Comparison of ENCODE assay signal across 16 cellular contexts in genomic region chr2:228542277-228542676, GRCh38.
DNase-seq lines count a peak whose midpoint lies in the region; ATAC-seq, FAIRE-seq and TF ChIP-seq lines count a peak whose summit lies in the region.
"Had no signal": no experiment of that assay in that cellular context is flagged by ENCODE, and none has a peak within 500 bp of the region (broad histone marks: within the 10 kb centered on the region; RNA-seq: fewer than 3 reads in every experiment).

No MANE protein-coding gene starts in this region.

- no peak overlapping the region for H3K9ac ChIP-seq in HCT116 (ENCODE audit: low read length)
- H3K9ac ChIP-seq in PC-3 (ENCODE audit: low read length) = no peak overlapping the region

- no peak for TF ChIP-seq CTCF in HCT116 (IDR thresholded peaks at IDR 0.05 in 2 of 3, conservative IDR thresholded peaks at IDR 0.05 in 1 of 3; ENCODE audit: borderline replicate concordance in 1 of 3, insufficient read depth in 1 of 3, low read depth in 2 of 3, low read length in 2 of 3)
- no peak for TF ChIP-seq CTCF in PC-3 (conservative IDR thresholded peaks at IDR 0.05; ENCODE audit: low read depth, low read length)
- no peak for TF ChIP-seq CTCF in bronchial epithelial cell (IDR thresholded peaks at IDR 0.05; ENCODE audit: insufficient read depth, low read length, severe bottlenecking)

- no peak for TF ChIP-seq POLR2A in HCT116 (IDR thresholded peaks at IDR 0.05; ENCODE audit: borderline replicate concordance, extremely low read depth, insufficient read depth, insufficient read length)

- H3K36me3 ChIP-seq in HCT116 (ENCODE audit: control insufficient read depth in 1 of 2, insufficient read depth in 2 of 2, low read length in 2 of 2) (no peaks in the 10 kb centered on the region), PC-3 (ENCODE audit: low read depth, low read length) (no peaks in the 10 kb centered on the region), bronchial epithelial cell (ENCODE audit: control insufficient read depth, insufficient read depth, low read length) (no peaks in the 10 kb centered on the region)
- H3K36me3 ChIP-seq: BE2C, HAP-1 had no signal

- DNase-seq in HCT116 (ENCODE audit: low read depth, low spot score) (no peak), PC-3 (no peak), bronchial epithelial cell (ENCODE audit: low read depth) (no peak), urothelium cell line (ENCODE audit: low spot score) (no peak), Right ventricle myocardium superior (no peak)
- DNase-seq: BE2C; Caco-2; CD8-positive, alpha-beta T cell; DND-41; GDM1 had no signal

- H3K4me2 ChIP-seq in HCT116 (ENCODE audit: low read length) = peak overlapping the region; percentile 28; the same call in 1 of the 2 replicates
- peak overlapping the region; percentile 51 for H3K4me2 ChIP-seq in PC-3 (ENCODE audit: low read length)
- H3K4me2 ChIP-seq: A549 had no signal

- TF ChIP-seq RAD21 in HCT116 (IDR thresholded peaks at IDR 0.05; ENCODE audit: low read depth) = no peak

- no peaks in the 10 kb centered on the region for H3F3A ChIP-seq in PC-3 (ENCODE audit: low read length, unreplicated experiment)

- H3K4me1 ChIP-seq in HCT116 (ENCODE audit: control insufficient read depth in 1 of 2, insufficient read depth in 2 of 2, low read length in 2 of 2) = peaks cover 0 to 17% of the 10 kb centered on the region in 2 experiments; a peak in 1 of 4 replicates
- H3K4me1 ChIP-seq in PC-3 (ENCODE audit: insufficient read depth, low read length) = peaks cover 36% of the 10 kb centered on the region
- H3K4me1 ChIP-seq: A549, BE2C, Caco-2, HAP-1 had no signal

- H3K9me3 ChIP-seq in HCT116 (ENCODE audit: control insufficient read depth in 1 of 2, insufficient read depth in 1 of 2, low read depth in 1 of 2, low read length in 2 of 2) (peaks cover 0 to 4% of the 10 kb centered on the region in 2 experiments; a peak in 1 of 4 replicates), PC-3 (ENCODE audit: low read length) (peaks cover 14% of the 10 kb centered on the region; the same call in 1 of the 2 replicates)
- H3K9me3 ChIP-seq: A549, BE2C, Caco-2, HAP-1 had no signal

- FAIRE-seq in bronchial epithelial cell (lab: Jason Lieb, UNC) (peak; percentile 36), urothelium cell line (lab: Jason Lieb, UNC) (peak; percentile 86)
- FAIRE-seq: A549, GM12892, H1 had no signal

- H2AFZ ChIP-seq in HCT116 (ENCODE audit: low read depth, low read length, poor library complexity, severe bottlenecking) (no peak overlapping the region), PC-3 (ENCODE audit: low read length) (no peak overlapping the region)

- ATAC-seq in HCT116 = no peak
- ATAC-seq in PC-3 = no peak
- ATAC-seq in GM21390 (IDR thresholded peaks at IDR 0.05; ENCODE audit: unreplicated experiment) = no peak
- ATAC-seq in Right ventricle myocardium superior (ENCODE audit: poor library complexity) = no peak
- ATAC-seq: A549; CD8-positive, alpha-beta T cell had no signal

- no peaks in the 10 kb centered on the region for H3K9me2 ChIP-seq in HCT116 (ENCODE audit: insufficient read depth)
- no peaks in the 10 kb centered on the region for H3K9me2 ChIP-seq in PC-3 (replicated peaks; ENCODE audit: low read length)

- intact Hi-C loops in HCT116 (cut with micrococcal nuclease) (no loop called here), PC-3 (cut with micrococcal nuclease) (loop anchor here (10.0 kb wide), 1 partner anchor 497 kb away; no protein-coding TSS in a partner anchor), Right ventricle myocardium superior (cut with DNase I) (no loop called here)

- RAD21 ChIA-PET in HCT116 (lab: Charles Lee; ENCODE audit: low non-redundant PET in 1 of 2, low total read pairs in 2 of 2, uncharacterized antibody in 2 of 2, unreplicated experiment in 2 of 2) = no interaction called here

- H3K27ac ChIP-seq in HCT116 (ENCODE audit: low read depth, low read length) (no peak overlapping the region), PC-3 (ENCODE audit: low read length) (peak overlapping the region; percentile 50)
- H3K27ac ChIP-seq: A549, C4-2B had no signal

- H4K20me1 ChIP-seq in HCT116 (ENCODE audit: insufficient read depth) (no peaks in the 10 kb centered on the region), PC-3 (ENCODE audit: low read length) (no peaks in the 10 kb centered on the region)

- H3K4me3 ChIP-seq in HCT116 (replicated peaks in 1 of 2; ENCODE audit: low read depth in 1 of 2, low read length in 2 of 2) (no peak overlapping the region), PC-3 (ENCODE audit: low read length) (no peak overlapping the region), bronchial epithelial cell (ENCODE audit: low read depth, low read length) (no peak overlapping the region)
- H3K4me3 ChIP-seq: A549, HAP-1 had no signal

- H3K27me3 ChIP-seq in HCT116 (ENCODE audit: insufficient read depth, low read length) (no peaks in the 10 kb centered on the region), PC-3 (ENCODE audit: low read length) (no peaks in the 10 kb centered on the region), bronchial epithelial cell (ENCODE audit: control insufficient read depth, insufficient read depth, low read length) (no peaks in the 10 kb centered on the region)
- H3K27me3 ChIP-seq: BE2C had no signal

- POLR2A ChIA-PET in HCT116 (lab: Charles Lee) = no interaction called here
- POLR2A ChIA-PET in PC-3 (lab: Charles Lee; ENCODE audit: unreplicated experiment) = no interaction called here

- H3K79me2 ChIP-seq in HCT116 (ENCODE audit: insufficient read depth, low read length) (no peaks in the 10 kb centered on the region), PC-3 (ENCODE audit: low read length) (no peaks in the 10 kb centered on the region)

- BruUV-seq in HCT116 (replicated peaks; lab: Mats Ljungman, UMichigan) = no TSS peak
- no TSS peak for BruUV-seq in PC-3 (replicated peaks; lab: Mats Ljungman, UMichigan)

- CTCF ChIA-PET in HCT116 (lab: Charles Lee) (no interaction called here), PC-3 (lab: Charles Lee) (interaction anchor here (0.5 to 1.1 kb wide), 2 partner anchors 89 to 116 kb away, joined by 4 read pairs; no protein-coding TSS in a partner anchor)

TF ChIP-seq in HCT116, 20 proteins besides CTCF, POLR2A, EP300 and RAD21:
- no peak for TF ChIP-seq POLR2AphosphoS5 (IDR thresholded peaks at IDR 0.05; ENCODE audit: low read depth, low read length)
- TF ChIP-seq, protein P1, sequence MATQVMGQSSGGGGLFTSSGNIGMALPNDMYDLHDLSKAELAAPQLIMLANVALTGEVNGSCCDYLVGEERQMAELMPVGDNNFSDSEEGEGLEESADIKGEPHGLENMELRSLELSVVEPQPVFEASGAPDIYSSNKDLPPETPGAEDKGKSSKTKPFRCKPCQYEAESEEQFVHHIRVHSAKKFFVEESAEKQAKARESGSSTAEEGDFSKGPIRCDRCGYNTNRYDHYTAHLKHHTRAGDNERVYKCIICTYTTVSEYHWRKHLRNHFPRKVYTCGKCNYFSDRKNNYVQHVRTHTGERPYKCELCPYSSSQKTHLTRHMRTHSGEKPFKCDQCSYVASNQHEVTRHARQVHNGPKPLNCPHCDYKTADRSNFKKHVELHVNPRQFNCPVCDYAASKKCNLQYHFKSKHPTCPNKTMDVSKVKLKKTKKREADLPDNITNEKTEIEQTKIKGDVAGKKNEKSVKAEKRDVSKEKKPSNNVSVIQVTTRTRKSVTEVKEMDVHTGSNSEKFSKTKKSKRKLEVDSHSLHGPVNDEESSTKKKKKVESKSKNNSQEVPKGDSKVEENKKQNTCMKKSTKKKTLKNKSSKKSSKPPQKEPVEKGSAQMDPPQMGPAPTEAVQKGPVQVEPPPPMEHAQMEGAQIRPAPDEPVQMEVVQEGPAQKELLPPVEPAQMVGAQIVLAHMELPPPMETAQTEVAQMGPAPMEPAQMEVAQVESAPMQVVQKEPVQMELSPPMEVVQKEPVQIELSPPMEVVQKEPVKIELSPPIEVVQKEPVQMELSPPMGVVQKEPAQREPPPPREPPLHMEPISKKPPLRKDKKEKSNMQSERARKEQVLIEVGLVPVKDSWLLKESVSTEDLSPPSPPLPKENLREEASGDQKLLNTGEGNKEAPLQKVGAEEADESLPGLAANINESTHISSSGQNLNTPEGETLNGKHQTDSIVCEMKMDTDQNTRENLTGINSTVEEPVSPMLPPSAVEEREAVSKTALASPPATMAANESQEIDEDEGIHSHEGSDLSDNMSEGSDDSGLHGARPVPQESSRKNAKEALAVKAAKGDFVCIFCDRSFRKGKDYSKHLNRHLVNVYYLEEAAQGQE (IDR thresholded peaks at IDR 0.05; ENCODE audit: low read depth) = no peak
- TF ChIP-seq JUND (IDR thresholded peaks at IDR 0.05) = no peak
- TF ChIP-seq ELF1 (IDR thresholded peaks at IDR 0.05; ENCODE audit: borderline replicate concordance, low read depth) = no peak
- TF ChIP-seq EZH2 (IDR thresholded peaks at IDR 0.05) = no peak
